ENCODE assay signal across 27 cellular contexts in the genomic region with DNA sequence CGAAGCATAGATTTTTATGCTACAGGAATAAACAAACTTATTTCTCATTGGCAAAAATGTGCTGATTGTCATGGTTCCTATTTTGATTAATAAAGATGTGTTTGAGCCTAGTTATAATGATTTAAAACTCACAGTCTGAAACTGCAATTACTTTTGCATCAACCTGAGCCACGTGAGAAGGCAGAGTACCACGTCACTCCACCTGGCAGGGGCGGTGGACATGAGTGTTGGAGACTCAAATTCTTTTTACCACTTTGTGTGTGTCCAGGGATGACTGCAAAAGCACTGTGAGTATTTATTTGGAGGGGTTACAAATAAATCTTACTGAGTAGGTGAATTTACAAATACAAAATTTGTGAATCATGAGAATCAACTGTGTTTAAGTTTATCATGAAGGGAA.
"Had no signal": no experiment of that assay in that cellular context is flagged by ENCODE, and none has a peak within 500 bp of the region (broad histone marks: within the 10 kb centered on the region; RNA-seq: fewer than 3 reads in every experiment).

No MANE protein-coding gene starts in this region.

- H3K4me3 ChIP-seq: dorsolateral prefrontal cortex, esophagus muscularis mucosa, gastroesophageal sphincter, heart left ventricle, hepatocyte, left lung, mucosa of descending colon, ovary, psoas muscle, smooth muscle cell, stomach, tibial artery, upper lobe of left lung had no signal

- H3K27ac ChIP-seq: dorsolateral prefrontal cortex, esophagus muscularis mucosa, foreskin keratinocyte, gastroesophageal sphincter, heart left ventricle, hepatocyte, left lung, ovary, psoas muscle, stomach, tibial artery, upper lobe of left lung had no signal

- H3K4me1 ChIP-seq: esophagus muscularis mucosa, foreskin keratinocyte, gastroesophageal sphincter, heart left ventricle, left lung, psoas muscle, stomach, tibial artery, upper lobe of left lung had no signal

- H3K9me3 ChIP-seq: esophagus muscularis mucosa, gastroesophageal sphincter, heart left ventricle, left lung, mucosa of descending colon, ovary, psoas muscle, tibial artery, upper lobe of left lung had no signal

- H3K36me3 ChIP-seq: esophagus muscularis mucosa, gastroesophageal sphincter, heart left ventricle, left lung, ovary, stomach, tibial artery, upper lobe of left lung had no signal

- H3K27me3 ChIP-seq: foreskin keratinocyte, gastroesophageal sphincter, heart left ventricle, hepatocyte, left lung, ovary, stomach, upper lobe of left lung had no signal

- H3K4me2 ChIP-seq: hepatocyte, smooth muscle cell had no signal

- DNase-seq: dorsolateral prefrontal cortex; effector CD4-positive, alpha-beta T cell; foreskin keratinocyte; heart left ventricle; left cardiac atrium; left lung; mesenchymal stem cell; mucosa of descending colon; naive thymus-derived CD4-positive, alpha-beta T cell; nephron progenitor cell; nucleus accumbens; ovary; posterior cingulate gyrus; psoas muscle; right cardiac atrium; stimulated activated CD4-positive, alpha-beta T cell treated with anti-CD3 and anti-CD28 coated beads, Interleukin-12 subunit alpha, Interleukin-12 subunit beta, amount 100 ng/mL, for 4 hours; stimulated activated CD4-positive, alpha-beta T cell treated with anti-CD3 and anti-CD28 coated beads, Interleukin-1b, Interleukin-23, amount 100 ng/mL, for 48 hours; stimulated activated CD4-positive, alpha-beta T cell treated with anti-CD3 and anti-CD28 coated beads, Interleukin-4, amount 100 ng/mL, for 1 hour; stimulated activated naive CD4-positive, alpha-beta T cell treated with Interleukin-2 at 50 U/mL for 16 hours; stomach; tibial artery; upper lobe of left lung had no signal

- ATAC-seq: foreskin keratinocyte; gastroesophageal sphincter; heart left ventricle; left cardiac atrium; left lung; mucosa of descending colon; naive thymus-derived CD4-positive, alpha-beta T cell; psoas muscle; right cardiac atrium; stimulated activated effector memory CD8-positive, alpha-beta T cell treated with anti-CD3 and anti-CD28 coated beads, Interleukin-12 subunit alpha, Interleukin-12 subunit beta, amount 100 ng/mL, for 72 hours had no signal
